ENCODE assay signal across 1 cellular context in genomic region chr16:14314116-14314515, GRCh38.
TF ChIP-seq lines count a peak whose summit lies in the region.

No MANE protein-coding gene starts in this region.

TF ChIP-seq in GM23338, 12 proteins besides CTCF, POLR2A, EP300 and RAD21 (continued from another document):
- TF ChIP-seq, protein P1, sequence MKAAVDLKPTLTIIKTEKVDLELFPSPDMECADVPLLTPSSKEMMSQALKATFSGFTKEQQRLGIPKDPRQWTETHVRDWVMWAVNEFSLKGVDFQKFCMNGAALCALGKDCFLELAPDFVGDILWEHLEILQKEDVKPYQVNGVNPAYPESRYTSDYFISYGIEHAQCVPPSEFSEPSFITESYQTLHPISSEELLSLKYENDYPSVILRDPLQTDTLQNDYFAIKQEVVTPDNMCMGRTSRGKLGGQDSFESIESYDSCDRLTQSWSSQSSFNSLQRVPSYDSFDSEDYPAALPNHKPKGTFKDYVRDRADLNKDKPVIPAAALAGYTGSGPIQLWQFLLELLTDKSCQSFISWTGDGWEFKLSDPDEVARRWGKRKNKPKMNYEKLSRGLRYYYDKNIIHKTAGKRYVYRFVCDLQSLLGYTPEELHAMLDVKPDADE (IDR thresholded peaks at IDR 0.05) = no peak
- no peak for TF ChIP-seq JUNB (IDR thresholded peaks at IDR 0.05; ENCODE audit: unreplicated experiment)
- no peak for TF ChIP-seq ZNF462 (CRISPR knock-in tag; IDR thresholded peaks at IDR 0.05)
- no peak for TF ChIP-seq EZH2 (IDR thresholded peaks at IDR 0.05; ENCODE audit: low read depth, unreplicated experiment)
- no peak for TF ChIP-seq ZNF331 (CRISPR knock-in tag; IDR thresholded peaks at IDR 0.05; ENCODE audit: low read depth)
